ENCODE assay signal across 9 cellular contexts in the genomic region with DNA sequence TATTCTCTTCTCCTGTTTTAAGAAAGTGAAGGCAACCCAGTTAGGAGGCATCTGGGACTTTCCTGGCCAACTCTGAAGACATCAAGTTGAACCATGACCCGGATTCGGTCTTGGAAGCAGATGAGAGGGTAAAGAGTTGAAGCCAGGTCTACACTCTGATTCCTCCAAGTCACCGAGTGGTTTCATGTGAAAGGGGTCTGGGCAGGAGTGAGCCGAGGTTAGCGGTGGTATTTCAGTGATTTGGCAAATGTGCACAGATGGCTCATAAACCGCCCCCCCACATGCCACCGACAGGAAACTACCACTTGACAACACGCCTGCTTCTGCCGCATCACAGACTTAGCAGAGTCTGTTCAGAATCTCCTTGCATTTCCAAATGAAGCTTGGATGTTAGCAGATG. TPM values are rescaled to one million over a fixed set of nuclear protein-coding genes. Genes with fewer than 3 reads are reported as not detected.
DNase-seq lines count a peak whose midpoint lies in the region; ATAC-seq and TF ChIP-seq lines count a peak whose summit lies in the region.
"Had no signal": no experiment of that assay in that cellular context is flagged by ENCODE, and none has a peak within 500 bp of the region (broad histone marks: within the 10 kb centered on the region; RNA-seq: fewer than 3 reads in every experiment).

No MANE protein-coding gene starts in this region.

- H3K79me2 ChIP-seq in H9 (ENCODE audit: insufficient read depth, low read length): no peaks in the 10 kb centered on the region

- H2BK20ac ChIP-seq in H9 (ENCODE audit: low read depth, low read length, poor library complexity, severe bottlenecking): no peak overlapping the region

- no peaks in the 10 kb centered on the region for H3K36me3 ChIP-seq in colonic mucosa

- no peaks in the 10 kb centered on the region for H4K20me1 ChIP-seq in H9 (ENCODE audit: control insufficient read depth, insufficient read depth, insufficient read length)

- no peak overlapping the region for H3K4ac ChIP-seq in H9 (ENCODE audit: low read depth, low read length)

- H3K27ac ChIP-seq in H9 (ENCODE audit: insufficient read length, low read depth, low read length) (no peak overlapping the region), colonic mucosa (no peak overlapping the region)

- H2BK120ac ChIP-seq in H9 (ENCODE audit: low read depth, low read length, poor library complexity, severe bottlenecking): no peak overlapping the region

- no peak overlapping the region for H3K14ac ChIP-seq in H9 (ENCODE audit: insufficient read depth, low read length)

- no peak overlapping the region for H4K8ac ChIP-seq in H9 (replicated peaks; ENCODE audit: insufficient read length, low read depth, low read length)

- H3K4me1 Mint-ChIP-seq in memory B cell (peaks cover 19% of the 10 kb centered on the region), H9 (peaks cover 17 to 27% of the 10 kb centered on the region in 2 experiments)

- no peak overlapping the region for H3T11ph ChIP-seq in H9 (ENCODE audit: low read length)

- H4K91ac ChIP-seq in H9 (ENCODE audit: insufficient read length, low read depth, low read length): no peak overlapping the region

- H3K79me1 ChIP-seq in H9 (ENCODE audit: insufficient read depth, low read depth, low read length, poor library complexity, severe bottlenecking): no peaks in the 10 kb centered on the region

- H3K9ac ChIP-seq in H9 (ENCODE audit: extremely low read depth, insufficient read length, low read length) (no peak overlapping the region), colonic mucosa (ENCODE audit: low read depth in 2 of 2, low read length in 2 of 2) (no peak overlapping the region)

- TF ChIP-seq CTCF in H9 (conservative IDR thresholded peaks at IDR 0.05): no peak
- no peak for TF ChIP-seq CTCF in colonic mucosa (IDR thresholded peaks at IDR 0.05)

- H2BK12ac ChIP-seq in H9 (ENCODE audit: insufficient read length, low read depth, low read length): no peak overlapping the region

- DNase-seq in Kasumi-1 (lab: John Stamatoyannopoulos, UW) (peak; percentile 61 to 72), memory B cell (ENCODE audit: low spot score in 2 of 2) (no peak), iPS-NIHi7 (ENCODE audit: extremely low spot score) (no peak), H9 (no peak), occipital lobe (lab: John Stamatoyannopoulos, UW) (no peak), colonic mucosa (no peak)
- peak; percentile 66 to 75 for DNase-seq in activated CD4-positive, alpha-beta T cell treated with anti-CD3 and anti-CD28 coated beads for 4 hours

- no peak overlapping the region for H3K56ac ChIP-seq in H9 (ENCODE audit: insufficient read length, low read depth, low read length)

- no peak overlapping the region for H2AK5ac ChIP-seq in H9 (ENCODE audit: insufficient read length, low read length)

- 0 out of 2 replicates have a peak, but pooled peaks cover 3% of the 10 kb centered on the region for H3K4me1 ChIP-seq in H9 (ENCODE audit: insufficient read depth, low read length)
- no peaks in the 10 kb centered on the region for H3K4me1 ChIP-seq in colonic mucosa

- ATAC-seq in GM19025 (IDR thresholded peaks at IDR 0.05; ENCODE audit: low read depth, unreplicated experiment) (peak; percentile 65), memory B cell (ENCODE audit: low read depth) (peak; percentile 83)

- no peak overlapping the region for H2BK15ac ChIP-seq in H9 (ENCODE audit: low read depth, low read length)

- peak overlapping the region; percentile 74 for H3K27ac Mint-ChIP-seq in memory B cell
- no peak overlapping the region for H3K27ac Mint-ChIP-seq in H9

- H3K18ac ChIP-seq in H9 (ENCODE audit: insufficient read length, low read depth, low read length): no peak overlapping the region

- no peak overlapping the region for H2AFZ ChIP-seq in H9 (ENCODE audit: low read length)

- H3K23ac ChIP-seq in H9 (ENCODE audit: insufficient read length, low read depth, low read length): no peak overlapping the region

- peak overlapping the region; percentile 21 for H3K4me3 Mint-ChIP-seq in memory B cell
- no peak overlapping the region for H3K4me3 Mint-ChIP-seq in H9

- WGBS in H9 (ENCODE audit: extremely low coverage, insufficient read length, low lambda C conversion rate): no CpG with 5 or more reads among the region's 9 CpGs

- H3K27me3 ChIP-seq in H9 (ENCODE audit: insufficient read depth, low read length) (no peaks in the 10 kb centered on the region), colonic mucosa (no peaks in the 10 kb centered on the region)

- no peaks in the 10 kb centered on the region for H3K23me2 ChIP-seq in H9 (ENCODE audit: insufficient read length, low read depth, low read length, poor library complexity, severe bottlenecking)

- H3K9me3 Mint-ChIP-seq in memory B cell: no peaks in the 10 kb centered on the region
- peaks cover 4 to 7% of the 10 kb centered on the region in 2 experiments; a peak in 3 of 5 replicates for H3K9me3 Mint-ChIP-seq in H9

- intact Hi-C loops in colonic mucosa (cut with DNase I): no loop called here

- H3K9me3 ChIP-seq in H9 (ENCODE audit: control insufficient read depth, low read depth, low read length) (no peaks in the 10 kb centered on the region), colonic mucosa (no peaks in the 10 kb centered on the region)

- H3K36me3 Mint-ChIP-seq in memory B cell (no peaks in the 10 kb centered on the region), H9 (ENCODE audit: insufficient read depth in 1 of 3, low read depth in 3 of 3) (peaks cover 0 to 4% (median 0%) of the 10 kb centered on the region in 3 experiments; a peak in 1 of 7 replicates)

- H2BK5ac ChIP-seq in H9 (ENCODE audit: insufficient read length, low read length): no peak overlapping the region

- no peak overlapping the region for H3K4me3 ChIP-seq in colonic mucosa

- H3K27me3 Mint-ChIP-seq in memory B cell: peaks cover 3% of the 10 kb centered on the region
- H3K27me3 Mint-ChIP-seq in H9 (ENCODE audit: low read depth): peaks cover 1% of the 10 kb centered on the region; the same call in 1 of the 2 replicates

- no peak overlapping the region for H4K5ac ChIP-seq in H9 (ENCODE audit: insufficient read length, low read depth, low read length)

- H3K4me2 ChIP-seq in H9 (ENCODE audit: insufficient read depth, insufficient read length, low read length): no peak overlapping the region

RNA-seq across cellular contexts. Expression of gene REPIN1, which starts 11.3 kb away (rescaled TPM):
- total RNA-seq in H9 (2021): 105 and 106 TPM in 2 replicates
- 26.8 TPM for total RNA-seq in occipital lobe
- total RNA-seq in colonic mucosa: 100 to 1,000 TPM; 189 to 304 TPM

RNA-seq across cellular contexts. Expression of gene RARRES2, which starts 15.8 kb away (rescaled TPM):
- 59.9 and 60.9 TPM in 2 replicates for total RNA-seq in H9 (2021)
- total RNA-seq in occipital lobe: 6.2 TPM
- 100 to 1,000 TPM in 1 of 2 donors, 10 to 100 TPM in 1; 86.7 to 122 TPM for total RNA-seq in colonic mucosa
- total RNA-seq: glomerular endothelial cell had no signal

RNA-seq across cellular contexts. Expression of gene ZNF775, which starts 21.9 kb away (rescaled TPM):
- total RNA-seq in H9 (2021): 9.7 and 10.5 TPM in 2 replicates
- 10.6 TPM for total RNA-seq in occipital lobe
- 10 to 100 TPM; 11.0 to 11.3 TPM for total RNA-seq in colonic mucosa

RNA-seq across cellular contexts. Expression of gene ACTR3C, which starts 33.9 kb away (rescaled TPM):
- total RNA-seq in H9 (2021) (1.2 and 2.2 TPM in 2 replicates), occipital lobe (7.3 TPM), colonic mucosa (10 to 100 TPM; 17.6 to 29.6 TPM)

RNA-seq across cellular contexts. Expression of gene LRRC61, which starts 34.1 kb away (rescaled TPM):
- total RNA-seq in H9 (2021) (24.4 and 27.4 TPM in 2 replicates), occipital lobe (11.7 TPM), colonic mucosa (10 to 100 TPM; 11.4 to 15.1 TPM)

Comparison
In these comparisons a context has a peak if more than half of its experiments do, and no peak if none do; other contexts are left out.
1. DNase-seq: peak in Kasumi-1 (2 of 2) and activated CD4-positive, alpha-beta T cell treated with anti-CD3 and anti-CD28 coated beads for 4 hours (2 of 2); none in memory B cell (0 of 2), iPS-NIHi7 (single experiment), H9 (single experiment), occipital lobe (single experiment) and colonic mucosa (single experiment).